8 cellular contexts compared by ENCODE assay signal in genomic region chr14:73491256-73491976, GRCh38. TPM values are rescaled to one million over a fixed set of nuclear protein-coding genes. Genes with fewer than 3 reads are reported as not detected.
A peak's percentile ranks its signal among the peaks of the same experiment; 100 is the strongest.
DNase-seq lines count a peak whose midpoint lies in the region; ATAC-seq and TF ChIP-seq lines count a peak whose summit lies in the region.

No MANE protein-coding gene starts in this region.

- peak in 2 of 4 donors; percentile 31 to 39 for TF ChIP-seq POLR2A in upper lobe of left lung (IDR thresholded peaks at IDR 0.05)

- TF ChIP-seq EP300 in upper lobe of left lung (IDR thresholded peaks at IDR 0.05), result no peak

- 0% methylated on average over 3 to 17 of the region's 90 CpGs for WGBS in upper lobe of left lung, 2 donors

- no peaks in the 10 kb centered on the region for H3K9me3 ChIP-seq in upper lobe of left lung

- H3K36me3 ChIP-seq in upper lobe of left lung, result peaks cover 0 to 8% (median 0%) of the 10 kb centered on the region in 4 donors

- peaks cover 15 to 36% (median 22%) of the 10 kb centered on the region in 4 donors for H3K4me1 ChIP-seq in upper lobe of left lung

- ATAC-seq in GM19467 (IDR thresholded peaks at IDR 0.05; ENCODE audit: unreplicated experiment) (peak; percentile 38), upper lobe of left lung (ENCODE audit: low FRiP score in 2 of 2) (peak; percentile 76 to 81)

- H3K27me3 ChIP-seq in upper lobe of left lung, result no peaks in the 10 kb centered on the region

- H3K27ac ChIP-seq in upper lobe of left lung, result peak overlapping the region; percentile 86 to 90 (median 88)

- DNase-seq in COLO668 (lab: John Stamatoyannopoulos, UW; ENCODE audit: unreplicated experiment) (peak; percentile 87), HPDE6-E6E7 (ENCODE audit: extremely low spot score) (peak; percentile 81), RKO (ENCODE audit: low spot score) (peak; percentile 79), glomerular visceral epithelial cell (ENCODE audit: extremely low spot score) (peak; percentile 69), posterior vena cava (ENCODE audit: low spot score) (peak; percentile 86), upper lobe of left lung (peak; percentile 71 to 93)
- peak; percentile 52 for DNase-seq in activated gamma-delta T cell treated with anti-CD3 and anti-CD28 coated beads, Interleukin-2, amount 50 U/mL, for 16 hours (ENCODE audit: low read depth)

- peak in 1 of 6 experiments; percentile 14 for TF ChIP-seq CTCF in upper lobe of left lung (IDR thresholded peaks at IDR 0.05)

- intact Hi-C loops in posterior vena cava (cut with DNase I), result no loop called here

- peak overlapping the region; percentile 68 to 89 (median 86) for H3K4me3 ChIP-seq in upper lobe of left lung

RNA-seq across cellular contexts. Expression of gene RIOX1, which starts 0.7 kb away (rescaled TPM):
- total RNA-seq in posterior vena cava (1 to 10 TPM; 9.2 to 9.3 TPM), upper lobe of left lung (10 to 100 TPM in 5 of 6 donors, 1 to 10 TPM in 1; 7.2 to 23.0 (median 13.4) TPM)

RNA-seq across cellular contexts. Expression of gene NUMB, which starts 33.1 kb away (rescaled TPM):
- total RNA-seq in posterior vena cava, result 10 to 100 TPM; 68.7 to 76.5 TPM
- 100 to 1,000 TPM in 5 of 6 donors, 10 to 100 TPM in 1; 85.6 to 169 (median 118) TPM for total RNA-seq in upper lobe of left lung

RNA-seq across cellular contexts. Expression of gene ACOT1, which starts 45.5 kb away (rescaled TPM):
- total RNA-seq in posterior vena cava (10 to 100 TPM in 1 of 2 donors, 1 to 10 TPM in 1; 8.5 to 18.4 TPM), upper lobe of left lung (10 to 100 TPM in 2 of 6 donors, 1 to 10 TPM in 4; 3.2 to 22.8 (median 8.9) TPM)

Comparison
In these comparisons a context has a peak if more than half of its experiments do, and no peak if none do; other contexts are left out.
1. Peak in every context shown above with its lines: DNase-seq, ATAC-seq, H3K4me3 ChIP-seq and H3K27ac ChIP-seq.